In the genomic region with DNA sequence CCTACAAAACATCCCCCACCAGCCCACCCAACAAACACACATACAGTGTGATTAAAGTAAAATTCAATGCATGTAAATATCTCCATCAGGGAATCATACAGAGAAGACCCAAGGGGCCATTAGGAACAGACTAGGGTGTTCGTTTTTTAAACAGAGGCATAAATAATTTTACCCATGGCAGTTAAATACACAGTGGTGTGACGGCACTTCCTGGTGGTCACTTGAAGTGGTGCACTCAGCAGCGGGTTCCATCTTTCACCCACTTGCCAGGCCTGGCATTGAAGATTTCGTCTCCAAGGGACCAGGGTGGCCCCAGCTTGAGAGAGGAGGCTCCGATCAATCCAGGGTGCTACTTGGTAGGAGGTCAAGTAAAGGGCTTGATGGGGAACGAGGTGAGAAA, we compare ENCODE assay signal across 9 cellular contexts. TPM values are rescaled to one million over a fixed set of nuclear protein-coding genes. Genes with fewer than 3 reads are reported as not detected.
DNase-seq lines count a peak whose midpoint lies in the region; ATAC-seq, FAIRE-seq and TF ChIP-seq lines count a peak whose summit lies in the region.
"Not testable (repeated sequence)": the region's sequence is repeated elsewhere in the genome, so short reads cannot be mapped to it uniquely, and the experiment has no call there.
"Had no signal": no experiment of that assay in that cellular context is flagged by ENCODE, and none has a peak within 500 bp of the region (broad histone marks: within the 10 kb centered on the region; RNA-seq: fewer than 3 reads in every experiment).

No MANE protein-coding gene starts in this region.

- intact Hi-C loops in activated CD8-positive, alpha-beta T cell treated with anti-CD3 and anti-CD28 coated beads for 36 hours (cut with micrococcal nuclease); psoas muscle (cut with DNase I): not testable (repeated sequence)

- H3K4me2 ChIP-seq in A549 = not testable (repeated sequence)

- not testable (repeated sequence) for H3K4me1 Mint-ChIP-seq in activated CD8-positive, alpha-beta T cell treated with anti-CD3 and anti-CD28 coated beads for 36 hours (ENCODE audit: low read depth); nephron

- TF ChIP-seq CTCF in A549 (IDR thresholded peaks at IDR 0.05) (0 out of 3 replicates have a peak, but pooled peaks have one; percentile 8), nephron (IDR thresholded peaks at IDR 0.05; ENCODE audit: unreplicated experiment in 3 of 3) (peak in 2 of 3 experiments; percentile 12 to 20), psoas muscle (IDR thresholded peaks at IDR 0.05) (peak; percentile 21)
- TF ChIP-seq CTCF in activated CD8-positive, alpha-beta T cell treated with anti-CD3 and anti-CD28 coated beads for 36 hours (IDR thresholded peaks at IDR 0.05) = peak; percentile 18

- not testable (repeated sequence) for H3K27me3 ChIP-seq in psoas muscle (ENCODE audit: insufficient read depth in 3 of 3, low read length in 2 of 3)

- H3K4me3 Mint-ChIP-seq in activated CD8-positive, alpha-beta T cell treated with anti-CD3 and anti-CD28 coated beads for 36 hours; nephron: not testable (repeated sequence)

- H3K27ac Mint-ChIP-seq in activated CD8-positive, alpha-beta T cell treated with anti-CD3 and anti-CD28 coated beads for 36 hours; nephron: not testable (repeated sequence)

- not testable (repeated sequence) for H3K27me3 Mint-ChIP-seq in activated CD8-positive, alpha-beta T cell treated with anti-CD3 and anti-CD28 coated beads for 36 hours; nephron (ENCODE audit: low read depth)

- TF ChIP-seq RAD21 in A549 (conservative IDR thresholded peaks at IDR 0.05 in 1 of 2, IDR thresholded peaks at IDR 0.05 in 1 of 2) = peak in 1 of 2 experiments; percentile 31; a peak in 2 of 5 replicates

- not testable (repeated sequence) for H3K4me1 ChIP-seq in A549, psoas muscle

- CTCF ChIA-PET in A549 (lab: Yijun Ruan, JAX) = interaction anchor here (1.2 kb wide), 1 partner anchor 181 kb away, joined by 3 read pairs; no protein-coding TSS in a partner anchor
- CTCF ChIA-PET in activated CD8-positive, alpha-beta T cell treated with anti-CD3 and anti-CD28 coated beads for 36 hours (lab: Charles Lee) = not testable (repeated sequence)

- not testable (repeated sequence) for H3K27ac ChIP-seq in A549, psoas muscle

- not testable (repeated sequence) for DNase-seq in A549 (ENCODE audit: low read depth in 1 of 2, low spot score in 1 of 2); activated CD8-positive, alpha-beta T cell treated with anti-CD3 and anti-CD28 coated beads for 36 hours; left lobe of liver (ENCODE audit: low spot score); psoas muscle
- DNase-seq in EH (ENCODE audit: low read depth) = peak; percentile 7
- DNase-seq in MV-4-11 (lab: John Stamatoyannopoulos, UW) = peak; percentile 0
- peak; percentile 10 for DNase-seq in epidermal melanocyte (ENCODE audit: insufficient read length, low spot score)

- not testable (repeated sequence) for H3K9me3 ChIP-seq in A549, psoas muscle

- TF ChIP-seq POLR2A in A549 (IDR thresholded peaks at IDR 0.05; ENCODE audit: low read length) = not testable (repeated sequence)

- WGBS in A549 (ENCODE audit: missing lambda C conversion rate) = 44% methylated on average over 6 of the region's 6 CpGs
- 38 to 75% (median 57%) methylated on average over 3 to 6 of the region's 6 CpGs for WGBS in psoas muscle, 3 donors

- ATAC-seq in A549 (peak; percentile 23 to 55; a peak in 3 of 6 replicates), left lobe of liver (peak; percentile 65), psoas muscle (peak in 1 of 4 donors; percentile 29)
- ATAC-seq in activated CD8-positive, alpha-beta T cell treated with anti-CD3 and anti-CD28 coated beads for 36 hours = not testable (repeated sequence)

- not testable (repeated sequence) for TF ChIP-seq EP300 in A549 (IDR thresholded peaks at IDR 0.05)

- H3K36me3 ChIP-seq in psoas muscle (ENCODE audit: insufficient read depth in 1 of 2, low read depth in 1 of 2) = not testable (repeated sequence)

- FAIRE-seq in A549 (lab: Jason Lieb, UNC) = not testable (repeated sequence)

- POLR2A ChIA-PET in A549 (lab: Yijun Ruan, JAX); activated CD8-positive, alpha-beta T cell treated with anti-CD3 and anti-CD28 coated beads for 36 hours (lab: Charles Lee): not testable (repeated sequence)

- not testable (repeated sequence) for H3K36me3 Mint-ChIP-seq in activated CD8-positive, alpha-beta T cell treated with anti-CD3 and anti-CD28 coated beads for 36 hours (ENCODE audit: low read depth); nephron (ENCODE audit: low read depth)

- H3K9me3 Mint-ChIP-seq in activated CD8-positive, alpha-beta T cell treated with anti-CD3 and anti-CD28 coated beads for 36 hours; nephron: not testable (repeated sequence)

- H3K4me3 ChIP-seq in A549, psoas muscle: not testable (repeated sequence)

RNA-seq across cellular contexts. Expression of gene LGALS9C, which starts 20.5 kb away (rescaled TPM):
- polyA plus RNA-seq in A549 (2011; rRNA removed) (not detected in 2 replicates), A549 (2017; fragmentation: RNase III; extraction: RNeasy Plus Mini Kit Qiagen cat#74134 plus additional on column Dnase treatment) (not detected in 3 replicates), psoas muscle (under 1 TPM in 1 of 3 donors, not detected in 2; 0.04 TPM)
- not detected in 2 replicates for polyA plus RNA-seq in A549 (2012; cell fraction: cytosol; rRNA removed)
- polyA plus RNA-seq in A549 (2012; cell fraction: nucleus; rRNA removed) = not detected in 2 replicates
- not detected in 2 replicates for polyA minus RNA-seq in A549 (2011; rRNA and poly(A)+ RNA removed)
- not detected for total RNA-seq in activated CD8-positive, alpha-beta T cell treated with anti-CD3 and anti-CD28 coated beads for 36 hours
- total RNA-seq in left lobe of liver (0.18 TPM), psoas muscle (1 to 10 TPM in 1 of 4 donors, not detected in 3; 1.0 TPM)
- total RNA-seq: Right ventricle myocardium inferior had no signal
